11 cellular contexts compared by ENCODE assay signal in genomic region chrX:150572206-150572605, GRCh38. TPM values are rescaled to one million over a fixed set of nuclear protein-coding genes. Genes with fewer than 3 reads are reported as not detected.
DNase-seq lines count a peak whose midpoint lies in the region; ATAC-seq, FAIRE-seq and TF ChIP-seq lines count a peak whose summit lies in the region.
"Had no signal": no experiment of that assay in that cellular context is flagged by ENCODE, and none has a peak within 500 bp of the region (broad histone marks: within the 10 kb centered on the region; RNA-seq: fewer than 3 reads in every experiment).

No MANE protein-coding gene starts in this region.

- intact Hi-C loops in MCF 10A (cut with micrococcal nuclease) = no loop called here
- intact Hi-C loops in breast epithelium (cut with DNase I; ENCODE audit: low total_unique reads) = loop anchor here (1.0 kb wide), 1 partner anchor 34 kb away; no protein-coding TSS in a partner anchor

- H3K4me1 Mint-ChIP-seq in MCF 10A (ENCODE audit: insufficient read depth, unreplicated experiment) = peaks cover 33% of the 10 kb centered on the region
- peaks cover 32% of the 10 kb centered on the region for H3K4me1 Mint-ChIP-seq in T-helper 17 cell

- H3K36me3 Mint-ChIP-seq in MCF 10A (ENCODE audit: insufficient read depth, unreplicated experiment) (no peaks in the 10 kb centered on the region), T-helper 17 cell (ENCODE audit: low read depth) (no peaks in the 10 kb centered on the region)

- TF ChIP-seq CTCF in MCF 10A (IDR thresholded peaks at IDR 0.05; ENCODE audit: unreplicated experiment) = no peak
- no peak for TF ChIP-seq CTCF in breast epithelium (IDR thresholded peaks at IDR 0.05)
- TF ChIP-seq CTCF in hepatocyte (IDR thresholded peaks at IDR 0.05; ENCODE audit: poor library complexity) = no peak
- no peak for TF ChIP-seq CTCF in tibial nerve (IDR thresholded peaks at IDR 0.05)

- H3K27ac Mint-ChIP-seq in MCF 10A (ENCODE audit: low read depth, unreplicated experiment) = peak overlapping the region; percentile 67
- H3K27ac Mint-ChIP-seq in T-helper 17 cell = peak overlapping the region; percentile 94

- H3K27me3 Mint-ChIP-seq in MCF 10A (ENCODE audit: insufficient read depth, unreplicated experiment) = no peaks in the 10 kb centered on the region
- H3K27me3 Mint-ChIP-seq in T-helper 17 cell = no peaks in the 10 kb centered on the region

- H3K27me3 ChIP-seq in breast epithelium (peaks cover 0 to 7% of the 10 kb centered on the region in 2 donors), hepatocyte (no peaks in the 10 kb centered on the region), tibial nerve (no peaks in the 10 kb centered on the region)

- CTCF ChIA-PET in MCF 10A (lab: Yijun Ruan, JAX) = interaction anchor here (0.6 kb wide), 1 partner anchor 346 kb away, joined by 3 read pairs; no protein-coding TSS in a partner anchor

- no peak overlapping the region for H3K4me2 ChIP-seq in hepatocyte

- POLR2A ChIA-PET in MCF 10A (lab: Yijun Ruan, JAX) = interaction anchor here (0.6 to 1.4 kb wide), 3 partner anchors 10 to 33 kb away, joined by 3 read pairs; no protein-coding TSS in a partner anchor

- no peak for TF ChIP-seq EP300 in tibial nerve (IDR thresholded peaks at IDR 0.05)

- H3K27ac ChIP-seq in breast epithelium = no peak overlapping the region
- peak overlapping the region; percentile 60 for H3K27ac ChIP-seq in hepatocyte
- H3K27ac ChIP-seq in tibial nerve = peak overlapping the region in 3 of 4 donors; percentile 40 to 66 (median 65)

- BruUV-seq in MCF 10A (replicated peaks; lab: Mats Ljungman, UMichigan) = no TSS peak

- no peaks in the 10 kb centered on the region for H4K20me1 ChIP-seq in hepatocyte (ENCODE audit: insufficient read depth, poor library complexity, severe bottlenecking)

- H3K9me3 ChIP-seq in breast epithelium (no peaks in the 10 kb centered on the region), T-helper 17 cell (ENCODE audit: control insufficient read depth, low read length, poor library complexity, severe bottlenecking) (no peaks in the 10 kb centered on the region), hepatocyte (ENCODE audit: low read depth) (no peaks in the 10 kb centered on the region), tibial nerve (no peaks in the 10 kb centered on the region)

- no peaks in the 10 kb centered on the region for H3K9me2 ChIP-seq in hepatocyte (replicated peaks; ENCODE audit: insufficient read depth)

- ATAC-seq in T-helper 17 cell = no peak

- H3K36me3 ChIP-seq in breast epithelium = no peaks in the 10 kb centered on the region
- H3K36me3 ChIP-seq in hepatocyte (replicated peaks; ENCODE audit: insufficient read depth, low read depth) = no peaks in the 10 kb centered on the region
- no peaks in the 10 kb centered on the region for H3K36me3 ChIP-seq in tibial nerve

- H3K4me3 Mint-ChIP-seq in MCF 10A (ENCODE audit: unreplicated experiment) (peak overlapping the region; percentile 45), T-helper 17 cell (peak overlapping the region; percentile 82)

- H2AFZ ChIP-seq in hepatocyte = no peak overlapping the region

- FAIRE-seq in urothelium cell line (lab: Jason Lieb, UNC) = no peak

- DNase-seq in MCF 10A (ENCODE audit: unreplicated experiment) (no peak), breast epithelium (ENCODE audit: low spot score in 2 of 2) (no peak), T-helper 17 cell (no peak), hepatocyte (ENCODE audit: low spot score) (no peak), tibial nerve (ENCODE audit: low spot score in 2 of 2) (no peak), C1 segment of cervical spinal cord (lab: John Stamatoyannopoulos, UW) (no peak), urothelium cell line (ENCODE audit: low spot score) (no peak), SHP77 (lab: John Stamatoyannopoulos, UW) (no peak)
- DNase-seq: activated gamma-delta T cell treated with Interleukin-2 at 50 U/mL for 16 hours, glutamatergic neuron, NCI-H2029 treated with DMSO at 0.1 percent for 48 hours had no signal

- H3K79me2 ChIP-seq in hepatocyte = peaks cover 64% of the 10 kb centered on the region

- H3K4me1 ChIP-seq in breast epithelium (no peaks in the 10 kb centered on the region), hepatocyte (ENCODE audit: insufficient read depth) (peaks cover 12% of the 10 kb centered on the region), tibial nerve (peaks cover 0 to 43% (median 9%) of the 10 kb centered on the region in 4 donors)

- no peaks in the 10 kb centered on the region for H3K9me3 Mint-ChIP-seq in MCF 10A (ENCODE audit: unreplicated experiment)

- H3K4me3 ChIP-seq in breast epithelium (no peak overlapping the region), hepatocyte (no peak overlapping the region), tibial nerve (no peak overlapping the region)

- TF ChIP-seq POLR2A in breast epithelium (IDR thresholded peaks at IDR 0.05) (no peak), tibial nerve (IDR thresholded peaks at IDR 0.05) (no peak)

- WGBS in hepatocyte (ENCODE audit: low lambda C conversion rate, missing lambda C conversion rate) = 63% methylated on average over 1 of the region's 1 CpG
- 22 to 38% methylated on average over 1 of the region's 1 CpG for WGBS in tibial nerve, 2 donors

RNA-seq across cellular contexts. Expression of gene MTM1, which starts 3.8 kb away (rescaled TPM):
- total RNA-seq in MCF 10A (2022) = 11.6 and 11.9 TPM in 2 replicates
- total RNA-seq in breast epithelium = 10 to 100 TPM; 14.7 to 17.3 (median 14.7) TPM
- 10 to 100 TPM; 25.9 to 30.6 TPM for total RNA-seq in T-helper 17 cell
- 15.4 and 26.9 TPM in 2 replicates for total RNA-seq in hepatocyte
- polyA plus RNA-seq in hepatocyte = 8.7 and 9.8 TPM in 2 replicates
- total RNA-seq in tibial nerve = 10 to 100 TPM; 13.5 to 27.2 (median 17.8) TPM

Comparison
In these comparisons a context has a peak if more than half of its experiments do, and no peak if none do; other contexts are left out.
1. H3K27ac ChIP-seq: peak in hepatocyte (single experiment) and tibial nerve (3 of 4); none in breast epithelium (0 of 2).